In the genomic region with DNA sequence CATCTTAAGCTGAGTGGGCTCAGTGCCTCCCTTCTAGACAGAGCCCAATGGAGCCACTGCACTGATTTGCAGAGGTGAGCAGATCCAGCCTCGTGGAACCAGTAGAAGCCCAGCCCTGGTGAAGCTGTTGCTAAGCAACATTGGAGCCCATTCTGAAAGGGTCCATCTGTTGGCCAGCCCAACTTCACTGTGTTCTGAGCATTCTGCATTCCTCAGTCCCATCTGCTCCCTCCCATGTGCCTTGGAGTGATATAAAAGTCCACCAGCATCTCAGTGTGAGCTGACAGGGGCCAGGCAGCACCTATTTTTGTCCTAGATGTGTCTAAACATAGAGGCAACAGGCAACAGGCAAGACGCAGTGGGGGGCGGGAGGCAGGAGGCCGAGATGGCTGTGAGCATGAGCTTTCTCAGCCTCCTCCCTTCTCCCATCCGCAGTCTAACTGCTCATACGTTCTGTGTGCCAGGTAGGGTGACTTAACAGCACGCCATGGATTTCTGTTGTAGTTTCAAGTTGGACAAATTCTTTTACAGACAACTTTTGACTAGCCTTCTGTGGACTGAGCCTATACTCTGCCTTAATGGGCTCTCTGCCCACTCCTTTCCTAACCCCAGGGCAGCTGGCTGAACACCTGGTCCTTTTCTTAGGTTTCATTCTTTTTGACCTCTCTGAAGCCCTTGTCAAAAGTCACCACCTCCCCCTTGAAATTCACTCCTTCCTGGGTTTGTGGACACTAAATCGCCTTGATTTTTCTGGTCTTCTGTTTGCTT, we compare ENCODE assay signal across 13 cellular contexts.
DNase-seq lines count a peak whose midpoint lies in the region; ATAC-seq, FAIRE-seq and TF ChIP-seq lines count a peak whose summit lies in the region.
"Had no signal": no experiment of that assay in that cellular context is flagged by ENCODE, and none has a peak within 500 bp of the region (broad histone marks: within the 10 kb centered on the region; RNA-seq: fewer than 3 reads in every experiment).

No MANE protein-coding gene starts in this region.

- no peaks in the 10 kb centered on the region for H4K20me1 ChIP-seq in astrocyte (ENCODE audit: insufficient read depth, low read length)

- H3K9me3 ChIP-seq in astrocyte (ENCODE audit: insufficient read depth, low read depth, low read length) = no peaks in the 10 kb centered on the region
- H3K9me3 ChIP-seq in left ventricle myocardium inferior (replicated peaks) = no peaks in the 10 kb centered on the region

- H3K79me2 ChIP-seq in astrocyte (ENCODE audit: insufficient read depth, low read length) = no peaks in the 10 kb centered on the region

- H3K27me3 ChIP-seq in astrocyte (ENCODE audit: insufficient read depth, low read length) = no peaks in the 10 kb centered on the region
- H3K27me3 ChIP-seq in left ventricle myocardium inferior (ENCODE audit: low read depth) = no peaks in the 10 kb centered on the region

- H3K4me3 Mint-ChIP-seq in astrocyte (ENCODE audit: unreplicated experiment) = no peak overlapping the region
- H3K4me3 Mint-ChIP-seq in activated naive CD4-positive, alpha-beta T cell treated with anti-CD3 and anti-CD28 coated beads, Interleukin-2, amount 10 ng/mL, durations not matched to agents 7 days and 5 days = no peak overlapping the region
- H3K4me3 Mint-ChIP-seq in activated CD4-positive, alpha-beta memory T cell treated with anti-CD3 and anti-CD28 coated beads for 36 hours = no peak overlapping the region

- peak overlapping the region; percentile 47 for H3K27ac Mint-ChIP-seq in astrocyte (ENCODE audit: unreplicated experiment)
- H3K27ac Mint-ChIP-seq in activated naive CD4-positive, alpha-beta T cell treated with anti-CD3 and anti-CD28 coated beads, Interleukin-2, amount 10 ng/mL, durations not matched to agents 7 days and 5 days = no peak overlapping the region
- no peak overlapping the region for H3K27ac Mint-ChIP-seq in activated CD4-positive, alpha-beta memory T cell treated with anti-CD3 and anti-CD28 coated beads for 36 hours

- ATAC-seq in esophagus mucosa = no peak

- CTCF ChIA-PET in activated naive CD4-positive, alpha-beta T cell treated with anti-CD3 and anti-CD28 coated beads, Interleukin-2, amount 10 ng/mL, durations not matched to agents 7 days and 5 days (lab: Charles Lee) = interaction anchor here (6.1 kb wide), 1 partner anchor 13 kb away, joined by 34 read pairs; no protein-coding TSS in a partner anchor
- CTCF ChIA-PET in activated CD4-positive, alpha-beta memory T cell treated with anti-CD3 and anti-CD28 coated beads for 36 hours (lab: Charles Lee) = interaction anchor here (6.1 kb wide), 1 partner anchor 14 kb away, joined by 39 read pairs; no protein-coding TSS in a partner anchor

- FAIRE-seq in HTR-8/SVneo (lab: Jason Lieb, UNC) (peak; percentile 57), astrocyte (lab: Jason Lieb, UNC) (no peak)

- DNase-seq in HTR-8/SVneo (ENCODE audit: insufficient read length, low spot score) = no peak
- no peak for DNase-seq in astrocyte (ENCODE audit: low read depth)
- peak; percentile 45 for DNase-seq in left ventricle myocardium inferior
- DNase-seq in retina = peak; percentile 32
- no peak for DNase-seq in HUDEP-2 (lab: John Stamatoyannopoulos, UW; ENCODE audit: unreplicated experiment in 76 of 76)
- no peak for DNase-seq in activated naive CD4-positive, alpha-beta T cell treated with anti-CD3 and anti-CD28 coated beads, Interleukin-2, amount 10 ng/mL, durations not matched to agents 7 days and 5 days
- DNase-seq in activated CD4-positive, alpha-beta memory T cell treated with anti-CD3 and anti-CD28 coated beads for 36 hours = no peak
- DNase-seq: activated T-cell treated with anti-CD3 and anti-CD28 coated beads, Interleukin-2, amount 50 U/mL, for 48 hours; DMS79; NCI-H2081; stimulated activated CD4-positive, alpha-beta T cell treated with anti-CD3 and anti-CD28 coated beads, Interleukin-2, amount 100 ng/mL, for 48 hours had no signal

- no peak overlapping the region for H3K9ac ChIP-seq in astrocyte (ENCODE audit: low read length)

- no peaks in the 10 kb centered on the region for H3K27me3 Mint-ChIP-seq in astrocyte (ENCODE audit: low read depth, unreplicated experiment)
- no peaks in the 10 kb centered on the region for H3K27me3 Mint-ChIP-seq in activated naive CD4-positive, alpha-beta T cell treated with anti-CD3 and anti-CD28 coated beads, Interleukin-2, amount 10 ng/mL, durations not matched to agents 7 days and 5 days
- no peaks in the 10 kb centered on the region for H3K27me3 Mint-ChIP-seq in activated CD4-positive, alpha-beta memory T cell treated with anti-CD3 and anti-CD28 coated beads for 36 hours

- H3K4me2 ChIP-seq in astrocyte (ENCODE audit: low read length) = no peak overlapping the region

- TF ChIP-seq CTCF in astrocyte (IDR thresholded peaks at IDR 0.05; ENCODE audit: insufficient read depth, low read depth, low read length) (no peak), left ventricle myocardium inferior (IDR thresholded peaks at IDR 0.05; ENCODE audit: borderline replicate concordance) (no peak)

- H3K4me1 Mint-ChIP-seq in astrocyte (ENCODE audit: low read depth, unreplicated experiment) = peaks cover 38% of the 10 kb centered on the region
- peaks cover 44% of the 10 kb centered on the region for H3K4me1 Mint-ChIP-seq in activated naive CD4-positive, alpha-beta T cell treated with anti-CD3 and anti-CD28 coated beads, Interleukin-2, amount 10 ng/mL, durations not matched to agents 7 days and 5 days
- H3K4me1 Mint-ChIP-seq in activated CD4-positive, alpha-beta memory T cell treated with anti-CD3 and anti-CD28 coated beads for 36 hours (ENCODE audit: low read depth) = peaks cover 34% of the 10 kb centered on the region

- no peak overlapping the region for H3K27ac ChIP-seq in astrocyte (ENCODE audit: low read depth, low read length)
- peak overlapping the region; percentile 70 for H3K27ac ChIP-seq in left ventricle myocardium inferior (replicated peaks)
- H3K27ac ChIP-seq: epithelial cell of prostate had no signal

- H3K36me3 Mint-ChIP-seq in astrocyte (ENCODE audit: low read depth, unreplicated experiment) = no peaks in the 10 kb centered on the region
- H3K36me3 Mint-ChIP-seq in activated naive CD4-positive, alpha-beta T cell treated with anti-CD3 and anti-CD28 coated beads, Interleukin-2, amount 10 ng/mL, durations not matched to agents 7 days and 5 days = peaks cover 42% of the 10 kb centered on the region
- H3K36me3 Mint-ChIP-seq in activated CD4-positive, alpha-beta memory T cell treated with anti-CD3 and anti-CD28 coated beads for 36 hours = peaks cover 11% of the 10 kb centered on the region

- H3K9me3 Mint-ChIP-seq in astrocyte (ENCODE audit: unreplicated experiment) = no peaks in the 10 kb centered on the region
- H3K9me3 Mint-ChIP-seq in activated naive CD4-positive, alpha-beta T cell treated with anti-CD3 and anti-CD28 coated beads, Interleukin-2, amount 10 ng/mL, durations not matched to agents 7 days and 5 days = no peaks in the 10 kb centered on the region
- H3K9me3 Mint-ChIP-seq in activated CD4-positive, alpha-beta memory T cell treated with anti-CD3 and anti-CD28 coated beads for 36 hours = no peaks in the 10 kb centered on the region

- POLR2A ChIA-PET in activated CD4-positive, alpha-beta memory T cell treated with anti-CD3 and anti-CD28 coated beads for 36 hours (lab: Charles Lee) = no interaction called here

- intact Hi-C loops in left ventricle myocardium inferior (cut with micrococcal nuclease) = no loop called here
- intact Hi-C loops in activated CD4-positive, alpha-beta memory T cell treated with anti-CD3 and anti-CD28 coated beads for 36 hours (cut with micrococcal nuclease) = no loop called here

- peaks cover 9% of the 10 kb centered on the region for H3K4me1 ChIP-seq in astrocyte (ENCODE audit: insufficient read depth, low read length)
- H3K4me1 ChIP-seq in left ventricle myocardium inferior = peaks cover 26% of the 10 kb centered on the region

- H2AFZ ChIP-seq in astrocyte (ENCODE audit: low read depth, low read length) = no peak overlapping the region

- H3K4me3 ChIP-seq in astrocyte (ENCODE audit: insufficient read depth, low read depth, low read length) (no peak overlapping the region), left ventricle myocardium inferior (no peak overlapping the region)

- H3K36me3 ChIP-seq in astrocyte (ENCODE audit: insufficient read depth, low read length) (no peaks in the 10 kb centered on the region), left ventricle myocardium inferior (no peaks in the 10 kb centered on the region)

Comparison
In these comparisons a context has a peak if more than half of its experiments do, and no peak if none do; other contexts are left out.
1. DNase-seq: peak in left ventricle myocardium inferior (single experiment) and retina (single experiment); none in HTR-8/SVneo (single experiment), astrocyte (single experiment), HUDEP-2 (0 of 76), activated naive CD4-positive, alpha-beta T cell treated with anti-CD3 and anti-CD28 coated beads, Interleukin-2, amount 10 ng/mL, durations not matched to agents 7 days and 5 days (single experiment) and activated CD4-positive, alpha-beta memory T cell treated with anti-CD3 and anti-CD28 coated beads for 36 hours (single experiment).